In genomic region chr10:51389415-51390342, GRCh38 we compare ENCODE assay signal across 1 cellular context.
TF ChIP-seq lines count a peak whose summit lies in the region.

No MANE protein-coding gene starts in this region.

TF ChIP-seq in SK-N-SH, 30 proteins besides CTCF, POLR2A, EP300 and RAD21 (continued from another document):
- TF ChIP-seq MEF2A (IDR thresholded peaks at IDR 0.05; ENCODE audit: borderline replicate concordance, low read depth) (peak; percentile 41; the same call in 1 of the 2 replicates), TAF1 (IDR thresholded peaks at IDR 0.05; ENCODE audit: borderline replicate concordance, low read depth, low read length) (no peak), POLR2AphosphoS5 (IDR thresholded peaks at IDR 0.05; ENCODE audit: low read depth, low read length) (peak; percentile 60; the same call in 1 of the 2 replicates), RCOR1 (IDR thresholded peaks at IDR 0.05; ENCODE audit: low read length) (no peak), USF2 (IDR thresholded peaks at IDR 0.05; ENCODE audit: borderline replicate concordance, low read depth, low read length) (no peak), FOXJ3 (CRISPR knock-in tag; IDR thresholded peaks at IDR 0.05) (no peak), GABPA (IDR thresholded peaks at IDR 0.05; ENCODE audit: low read depth) (no peak), JUND (IDR thresholded peaks at IDR 0.05) (peak; percentile 64), FOXM1 (IDR thresholded peaks at IDR 0.05; ENCODE audit: low read depth) (0 out of 2 replicates have a peak, but pooled peaks have one; percentile 70)
